18 cellular contexts compared by ENCODE assay signal in genomic region chr10:18681366-18681765, GRCh38. TPM values are rescaled to one million over a fixed set of nuclear protein-coding genes. Genes with fewer than 3 reads are reported as not detected.
DNase-seq lines count a peak whose midpoint lies in the region; ATAC-seq and TF ChIP-seq lines count a peak whose summit lies in the region.
"Had no signal": no experiment of that assay in that cellular context is flagged by ENCODE, and none has a peak within 500 bp of the region (broad histone marks: within the 10 kb centered on the region; RNA-seq: fewer than 3 reads in every experiment).

No MANE protein-coding gene starts in this region.

- DNase-seq in EL (peak; percentile 51), SK-N-MC (ENCODE audit: low read depth, low spot score) (no peak), fibroblast of lung (ENCODE audit: low read depth in 2 of 2) (peak; percentile 51 to 77), renal cortical epithelial cell (ENCODE audit: low read depth) (peak; percentile 37), immature natural killer cell (no peak), Karpas-422 (no peak)
- DNase-seq: activated CD4-positive, alpha-beta memory T cell treated with anti-CD3 and anti-CD28 coated beads, Interleukin-2, amount 10 ng/mL, durations not matched to agents 7 days and 5 days; aorta; effector CD8-positive, alpha-beta T cell; heart right ventricle; left cardiac atrium; MV-4-11; NK-92 treated with Interleukin-12 subunit alpha and Interleukin-12 subunit beta, amount 100 ng/mL, for 24 hours; SJCRH30 had no signal

- H3K36me3 ChIP-seq in SK-N-MC (ENCODE audit: insufficient read depth, low read length) (peaks cover 4% of the 10 kb centered on the region; the same call in 1 of the 2 replicates), fibroblast of lung (ENCODE audit: control insufficient read depth, insufficient read depth, low read length) (no peaks in the 10 kb centered on the region), Karpas-422 (ENCODE audit: insufficient read depth, low read length) (peaks cover 15% of the 10 kb centered on the region; the same call in 1 of the 2 replicates)

- no peak overlapping the region for H2AFZ ChIP-seq in fibroblast of lung (ENCODE audit: low read length)
- H2AFZ ChIP-seq in Karpas-422 (ENCODE audit: low read length) = no peak overlapping the region

- H3K9me3 ChIP-seq in SK-N-MC (ENCODE audit: low read depth, low read length) (no peaks in the 10 kb centered on the region), fibroblast of lung (ENCODE audit: control insufficient read depth, insufficient read depth, low read depth, low read length) (no peaks in the 10 kb centered on the region), Karpas-422 (ENCODE audit: low read length) (no peaks in the 10 kb centered on the region)
- H3K9me3 ChIP-seq: heart right ventricle, SJCRH30 had no signal

- H3K4me3 Mint-ChIP-seq in immature natural killer cell = no peak overlapping the region
- H3K4me3 Mint-ChIP-seq: activated CD4-positive, alpha-beta memory T cell treated with anti-CD3 and anti-CD28 coated beads, Interleukin-2, amount 10 ng/mL, durations not matched to agents 7 days and 5 days; activated T-helper 17 cell treated with anti-CD3 and anti-CD28 coated beads, Interleukin-2, amount 50 U/mL, for 72 hours had no signal

- no peak overlapping the region for H3K27ac Mint-ChIP-seq in immature natural killer cell
- H3K27ac Mint-ChIP-seq: activated CD4-positive, alpha-beta memory T cell treated with anti-CD3 and anti-CD28 coated beads, Interleukin-2, amount 10 ng/mL, durations not matched to agents 7 days and 5 days; activated T-helper 17 cell treated with anti-CD3 and anti-CD28 coated beads, Interleukin-2, amount 50 U/mL, for 72 hours had no signal

- H3K9me2 ChIP-seq in Karpas-422 (replicated peaks; ENCODE audit: insufficient read depth, low read length) = no peaks in the 10 kb centered on the region

- H3K9ac ChIP-seq in SK-N-MC (ENCODE audit: insufficient read length) = no peak overlapping the region
- H3K9ac ChIP-seq in fibroblast of lung (ENCODE audit: insufficient read depth, low read length) = no peak overlapping the region
- no peak overlapping the region for H3K9ac ChIP-seq in Karpas-422 (ENCODE audit: low read length)

- H3K4me2 ChIP-seq in fibroblast of lung (ENCODE audit: extremely low read depth, insufficient read depth, low read length) (no peak overlapping the region), Karpas-422 (ENCODE audit: low read depth, low read length, poor library complexity, severe bottlenecking) (no peak overlapping the region)

- H4K20me1 ChIP-seq in fibroblast of lung (ENCODE audit: control insufficient read depth, extremely low read depth, insufficient read depth, low read length) (no peaks in the 10 kb centered on the region), Karpas-422 (ENCODE audit: insufficient read depth, low read depth, low read length) (0 out of 2 replicates have a peak, but pooled peaks cover 5% of the 10 kb centered on the region)

- H3K9me3 Mint-ChIP-seq in immature natural killer cell = no peaks in the 10 kb centered on the region
- H3K9me3 Mint-ChIP-seq: activated CD4-positive, alpha-beta memory T cell treated with anti-CD3 and anti-CD28 coated beads, Interleukin-2, amount 10 ng/mL, durations not matched to agents 7 days and 5 days; activated T-helper 17 cell treated with anti-CD3 and anti-CD28 coated beads, Interleukin-2, amount 50 U/mL, for 72 hours had no signal

- H3K4me1 Mint-ChIP-seq in immature natural killer cell = peaks cover 1 to 12% of the 10 kb centered on the region in 2 donors

- peaks cover 9% of the 10 kb centered on the region for H3K4me1 ChIP-seq in fibroblast of lung (ENCODE audit: control insufficient read depth, extremely low read depth, insufficient read depth, low read length)
- H3K4me1 ChIP-seq in Karpas-422 (ENCODE audit: low read length) = peaks cover 22% of the 10 kb centered on the region
- H3K4me1 ChIP-seq: SJCRH30 had no signal

- H3K27me3 Mint-ChIP-seq in immature natural killer cell (ENCODE audit: low read depth in 3 of 3) = peaks cover 0 to 1% (median 0%) of the 10 kb centered on the region in 3 donors
- H3K27me3 Mint-ChIP-seq: activated CD4-positive, alpha-beta memory T cell treated with anti-CD3 and anti-CD28 coated beads, Interleukin-2, amount 10 ng/mL, durations not matched to agents 7 days and 5 days; activated T-helper 17 cell treated with anti-CD3 and anti-CD28 coated beads, Interleukin-2, amount 50 U/mL, for 72 hours had no signal

- ATAC-seq in GM21390 (IDR thresholded peaks at IDR 0.05; ENCODE audit: unreplicated experiment) (no peak), GM21825 (IDR thresholded peaks at IDR 0.05; ENCODE audit: unreplicated experiment) (no peak)
- ATAC-seq: activated T-helper 17 cell treated with anti-CD3 and anti-CD28 coated beads, Interleukin-2, amount 50 U/mL, for 72 hours had no signal

- no peaks in the 10 kb centered on the region for H3K27me3 ChIP-seq in fibroblast of lung (ENCODE audit: control insufficient read depth, insufficient read depth, low read length)
- H3K27me3 ChIP-seq in Karpas-422 (ENCODE audit: low read length) = no peaks in the 10 kb centered on the region
- H3K27me3 ChIP-seq: heart right ventricle, SJCRH30 had no signal

- no peak overlapping the region for H3K4me3 ChIP-seq in SK-N-MC
- no peak overlapping the region for H3K4me3 ChIP-seq in fibroblast of lung (replicated peaks in 1 of 4; ENCODE audit: control extremely low read depth in 1 of 4, insufficient read depth in 1 of 4, low read depth in 3 of 4, low read length in 4 of 4)
- no peak overlapping the region for H3K4me3 ChIP-seq in Karpas-422 (ENCODE audit: low read length)
- H3K4me3 ChIP-seq: heart right ventricle, SJCRH30 had no signal

- H3K27ac ChIP-seq in SK-N-MC = peak overlapping the region; percentile 46; the same call in 1 of the 2 replicates
- no peak overlapping the region for H3K27ac ChIP-seq in fibroblast of lung (ENCODE audit: insufficient read depth, low read length)
- no peak overlapping the region for H3K27ac ChIP-seq in Karpas-422 (ENCODE audit: low read length)
- H3K27ac ChIP-seq: C4-2B, heart right ventricle, SJCRH30 had no signal

- H3K36me3 Mint-ChIP-seq in immature natural killer cell = peaks cover 3 to 14% (median 7%) of the 10 kb centered on the region in 3 donors

- H3K79me2 ChIP-seq in fibroblast of lung (ENCODE audit: control insufficient read depth, insufficient read depth, low read length) (no peaks in the 10 kb centered on the region), Karpas-422 (ENCODE audit: low read length) (no peaks in the 10 kb centered on the region)

- no peak for TF ChIP-seq CTCF in fibroblast of lung (conservative IDR thresholded peaks at IDR 0.05 in 1 of 2, IDR thresholded peaks at IDR 0.05 in 1 of 2; ENCODE audit: low read depth in 1 of 2, low read length in 2 of 2)

RNA-seq across cellular contexts. Expression of gene ARL5B, which starts 22.1 kb away (rescaled TPM):
- 8.8 and 12.1 TPM in 2 replicates for total RNA-seq in fibroblast of lung
- 6.6 and 8.7 TPM in 2 replicates for polyA plus RNA-seq in fibroblast of lung
- 3.9 and 5.4 TPM in 2 replicates for polyA plus RNA-seq in fibroblast of lung (2012)
- 0.31 and 0.56 TPM in 2 replicates for polyA minus RNA-seq in fibroblast of lung (ENCODE audit: low replicate concordance)
- total RNA-seq in renal cortical epithelial cell = 22.4 and 22.9 TPM in 2 replicates
- polyA plus RNA-seq in immature natural killer cell = 1 to 10 TPM in 2 of 3 donors, under 1 TPM in 1; 0.84 to 1.7 (median 1.6) TPM
- 7.8 and 22.4 TPM in 2 replicates for total RNA-seq in Karpas-422 (2014; rRNA removed; shearing (Covaris generic); ENCODE audit: low replicate concordance)

RNA-seq across cellular contexts. Expression of gene NSUN6, which starts 30.0 kb away (rescaled TPM):
- total RNA-seq in fibroblast of lung (9.4 and 11.8 TPM in 2 replicates), renal cortical epithelial cell (8.0 and 12.0 TPM in 2 replicates)
- polyA plus RNA-seq in fibroblast of lung (4.2 and 5.2 TPM in 2 replicates), immature natural killer cell (10 to 100 TPM in 1 of 3 donors, 1 to 10 TPM in 2; 3.5 to 15.8 (median 6.1) TPM)
- polyA plus RNA-seq in fibroblast of lung (2012) = 2.8 and 3.6 TPM in 2 replicates
- 1.5 TPM in 1 of 2 replicates, not detected in the other for polyA minus RNA-seq in fibroblast of lung (ENCODE audit: low replicate concordance)
- 22.0 and 29.0 TPM in 2 replicates for total RNA-seq in Karpas-422 (2014; rRNA removed; shearing (Covaris generic); ENCODE audit: low replicate concordance)

Comparison
In these comparisons a context has a peak if more than half of its experiments do, and no peak if none do; other contexts are left out.
1. DNase-seq: peak in EL (single experiment), fibroblast of lung (2 of 2) and renal cortical epithelial cell (single experiment); none in SK-N-MC (single experiment), immature natural killer cell (0 of 3) and Karpas-422 (single experiment).